In the genomic region with DNA sequence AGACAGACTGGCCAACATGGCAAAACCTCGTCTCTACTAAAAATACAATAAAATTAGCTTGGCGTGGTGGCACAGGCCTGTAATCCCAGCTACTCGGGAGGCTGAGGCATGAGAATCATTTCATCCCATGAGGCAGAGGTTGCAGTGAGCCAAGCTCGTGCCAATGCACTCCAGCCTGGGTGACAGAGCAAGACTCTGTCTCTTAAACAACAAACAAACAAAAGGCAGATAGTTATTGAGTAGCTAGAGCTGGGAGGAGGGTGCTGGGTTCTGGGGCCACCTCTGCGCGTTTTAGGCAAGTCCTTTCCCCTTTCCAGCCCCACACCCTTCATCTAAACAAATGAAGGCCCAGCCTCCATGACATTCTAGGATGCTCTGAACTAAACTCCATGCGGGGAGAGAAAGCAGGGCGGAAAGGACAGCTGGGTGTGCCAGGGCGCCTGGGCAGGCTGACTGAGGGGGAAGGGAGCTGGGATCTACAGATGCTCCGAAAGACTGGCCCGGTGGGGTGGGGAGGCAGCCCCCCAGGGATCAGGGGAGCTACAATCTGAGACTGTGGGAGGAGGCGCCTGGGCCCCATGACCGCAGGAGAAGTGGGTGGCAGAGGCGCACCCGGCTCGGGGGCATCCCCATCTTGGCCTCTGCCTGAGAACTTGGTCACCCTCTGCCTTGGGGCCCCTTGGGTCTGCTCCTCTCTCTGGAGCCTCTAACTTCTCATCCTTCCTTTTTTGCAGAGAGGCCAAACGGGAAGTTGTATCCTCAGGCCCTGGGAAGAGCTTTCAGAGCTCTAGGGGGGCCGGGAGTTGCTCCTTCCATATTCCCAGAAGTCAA, we compare ENCODE assay signal across 9 cellular contexts. TPM values are rescaled to one million over a fixed set of nuclear protein-coding genes. Genes with fewer than 3 reads are reported as not detected.
A peak's percentile ranks its signal among the peaks of the same experiment; 100 is the strongest.
DNase-seq lines count a peak whose midpoint lies in the region; ATAC-seq, FAIRE-seq and TF ChIP-seq lines count a peak whose summit lies in the region.
"Had no signal": no experiment of that assay in that cellular context is flagged by ENCODE, and none has a peak within 500 bp of the region (broad histone marks: within the 10 kb centered on the region; RNA-seq: fewer than 3 reads in every experiment).

No MANE protein-coding gene starts in this region.

- H3K9ac ChIP-seq in duodenal mucosa (ENCODE audit: low read depth in 1 of 2, low read length in 2 of 2), result peak overlapping the region in 1 of 2 donors; percentile 36
- H3K9ac ChIP-seq: SK-N-SH had no signal

- H3K9me3 Mint-ChIP-seq in MCF 10A (ENCODE audit: unreplicated experiment) (no peaks in the 10 kb centered on the region), endothelial cell (ENCODE audit: unreplicated experiment) (no peaks in the 10 kb centered on the region)

- intact Hi-C loops in MCF 10A (cut with micrococcal nuclease), result no loop called here

- H3K36me3 ChIP-seq in duodenal mucosa (ENCODE audit: control insufficient read depth in 1 of 2, insufficient read depth in 2 of 2, low read length in 2 of 2) (no peaks in the 10 kb centered on the region), MG63 (no peaks in the 10 kb centered on the region)

- H3K4me1 Mint-ChIP-seq in MCF 10A (ENCODE audit: insufficient read depth, unreplicated experiment) (peaks cover 8% of the 10 kb centered on the region), endothelial cell (ENCODE audit: unreplicated experiment) (no peaks in the 10 kb centered on the region)

- ATAC-seq in GM19397 (IDR thresholded peaks at IDR 0.05; ENCODE audit: unreplicated experiment), result no peak

- H3K9me3 ChIP-seq in duodenal mucosa (ENCODE audit: control insufficient read depth in 1 of 2, low read length in 2 of 2) (no peaks in the 10 kb centered on the region), MG63 (no peaks in the 10 kb centered on the region)
- H3K9me3 ChIP-seq: SK-N-SH had no signal

- peaks cover 0 to 4% of the 10 kb centered on the region in 2 donors for H3K4me1 ChIP-seq in duodenal mucosa (ENCODE audit: control insufficient read depth in 1 of 2, insufficient read depth in 2 of 2, low read length in 2 of 2)

- H3K27me3 Mint-ChIP-seq in MCF 10A (ENCODE audit: insufficient read depth, unreplicated experiment), result no peaks in the 10 kb centered on the region
- H3K27me3 Mint-ChIP-seq in endothelial cell (ENCODE audit: unreplicated experiment), result no peaks in the 10 kb centered on the region

- DNase-seq in GM19239 (ENCODE audit: insufficient read length, low spot score) (peak; percentile 28), MG63 (no peak), MCF 10A (ENCODE audit: unreplicated experiment) (no peak), endothelial cell (ENCODE audit: low spot score) (no peak)
- peak; percentile 41 for DNase-seq in activated CD4-positive, CD25-positive, alpha-beta regulatory T cell treated with anti-CD3 and anti-CD28 coated beads, Interleukin-2, amount 50 U/mL, for 16 hours (ENCODE audit: low read depth, low spot score)
- peak; percentile 28 for DNase-seq in stimulated activated CD8-positive, alpha-beta memory T cell treated with anti-CD3 and anti-CD28 coated beads, Interleukin-12 subunit alpha, Interleukin-12 subunit beta, amount 100 ng/mL, for 1 hour (ENCODE audit: low read depth)
- DNase-seq: SK-N-SH had no signal

- H3K4me3 ChIP-seq in duodenal mucosa (ENCODE audit: low read depth in 1 of 2, low read length in 2 of 2) (peak overlapping the region; percentile 53 to 62), MG63 (no peak overlapping the region)

- H3K27ac ChIP-seq in duodenal mucosa (ENCODE audit: low read depth, low read length), result no peak overlapping the region

- H3K36me3 Mint-ChIP-seq in MCF 10A (ENCODE audit: insufficient read depth, unreplicated experiment) (no peaks in the 10 kb centered on the region), endothelial cell (ENCODE audit: low read depth, unreplicated experiment) (no peaks in the 10 kb centered on the region)

- BruUV-seq in MCF 10A (replicated peaks; lab: Mats Ljungman, UMichigan), result no TSS peak

- CTCF ChIA-PET in MCF 10A (lab: Yijun Ruan, JAX), result interaction anchor here (0.6 to 0.7 kb wide), 3 partner anchors 9 to 164 kb away, joined by 3 to 6 read pairs (median 3); no protein-coding TSS in a partner anchor

- FAIRE-seq in GM19239 (lab: Jason Lieb, UNC), result peak; percentile 70

- TF ChIP-seq CTCF in MCF 10A (IDR thresholded peaks at IDR 0.05; ENCODE audit: unreplicated experiment) (no peak), endothelial cell (IDR thresholded peaks at IDR 0.05; ENCODE audit: unreplicated experiment) (no peak)

- H3K27ac Mint-ChIP-seq in MCF 10A (ENCODE audit: low read depth, unreplicated experiment) (no peak overlapping the region), endothelial cell (ENCODE audit: unreplicated experiment) (no peak overlapping the region)

- H3K4me3 Mint-ChIP-seq in MCF 10A (ENCODE audit: unreplicated experiment) (no peak overlapping the region), endothelial cell (ENCODE audit: unreplicated experiment) (no peak overlapping the region)

- no peaks in the 10 kb centered on the region for H3K27me3 ChIP-seq in duodenal mucosa (ENCODE audit: control insufficient read depth in 1 of 2, insufficient read depth in 2 of 2, low read length in 2 of 2)
- no peaks in the 10 kb centered on the region for H3K27me3 ChIP-seq in MG63

- POLR2A ChIA-PET in MCF 10A (lab: Yijun Ruan, JAX), result interaction anchor here (1.1 to 1.3 kb wide), 3 partner anchors 43 to 54 kb away, joined by 3 read pairs; a partner anchor contains a TSS

RNA-seq across cellular contexts. Expression of a gene that starts 0.9 kb away (rescaled TPM):
- not detected in 2 replicates for total RNA-seq in MG63 (2014; rRNA removed; shearing (Covaris generic); ENCODE audit: low replicate concordance)
- total RNA-seq in MCF 10A (2022) (not detected in 2 replicates), endothelial cell (ENCODE audit: unreplicated experiment) (not detected)

RNA-seq across cellular contexts. Expression of a gene that starts 27.8 kb away (rescaled TPM):
- total RNA-seq in MG63 (2014; rRNA removed; shearing (Covaris generic); ENCODE audit: low replicate concordance), result 75.8 and 110 TPM in 2 replicates
- total RNA-seq in MCF 10A (2022), result 51.9 and 73.3 TPM in 2 replicates
- total RNA-seq in endothelial cell (ENCODE audit: unreplicated experiment), result 43.1 TPM

RNA-seq across cellular contexts. Expression of a gene that starts 43.6 kb away (rescaled TPM):
- 106 and 131 TPM in 2 replicates for total RNA-seq in MG63 (2014; rRNA removed; shearing (Covaris generic); ENCODE audit: low replicate concordance)
- 29.1 and 42.4 TPM in 2 replicates for total RNA-seq in MCF 10A (2022)
- total RNA-seq in endothelial cell (ENCODE audit: unreplicated experiment), result 61.1 TPM

RNA-seq across cellular contexts. Expression of a gene that starts 52.9 kb away (rescaled TPM):
- total RNA-seq in MG63 (2014; rRNA removed; shearing (Covaris generic); ENCODE audit: low replicate concordance), result 47.6 and 72.9 TPM in 2 replicates
- total RNA-seq in MCF 10A (2022) (38.6 and 39.3 TPM in 2 replicates), endothelial cell (ENCODE audit: unreplicated experiment) (31.4 TPM)

Comparison
In these comparisons a context has a peak if more than half of its experiments do, and no peak if none do; other contexts are left out.
1. DNase-seq: peak in GM19239 (single experiment), activated CD4-positive, CD25-positive, alpha-beta regulatory T cell treated with anti-CD3 and anti-CD28 coated beads, Interleukin-2, amount 50 U/mL, for 16 hours (single experiment) and stimulated activated CD8-positive, alpha-beta memory T cell treated with anti-CD3 and anti-CD28 coated beads, Interleukin-12 subunit alpha, Interleukin-12 subunit beta, amount 100 ng/mL, for 1 hour (single experiment); none in MG63 (single experiment), MCF 10A (single experiment) and endothelial cell (single experiment).